In the genomic region with DNA sequence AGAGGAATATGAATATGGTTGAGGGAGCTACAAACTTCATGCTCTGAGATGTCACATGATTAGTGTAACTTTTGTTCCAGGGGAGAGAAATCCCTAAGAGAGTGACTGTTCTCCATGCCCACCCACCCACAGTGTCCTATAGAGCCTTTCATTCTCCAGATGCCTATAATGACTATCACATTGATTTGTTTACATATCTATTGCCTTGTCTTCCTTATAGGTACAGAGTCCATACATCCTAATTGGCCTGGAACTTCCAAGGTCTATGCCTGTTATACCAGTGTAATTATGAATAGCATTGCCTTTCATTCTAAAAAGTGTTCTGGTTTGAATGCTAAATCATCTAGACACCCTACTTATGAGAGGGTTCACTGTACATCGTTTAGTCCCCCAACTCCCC, we compare ENCODE assay signal across 7 cellular contexts.
"Had no signal": no experiment of that assay in that cellular context is flagged by ENCODE, and none has a peak within 500 bp of the region (broad histone marks: within the 10 kb centered on the region; RNA-seq: fewer than 3 reads in every experiment).

No MANE protein-coding gene starts in this region.

- H3K4me2 ChIP-seq: GM23338 had no signal

- H3K4me3 ChIP-seq: GM23338 had no signal

- ATAC-seq: GM23338 had no signal

- DNase-seq: H9, HCEC 1CT, KBM-7 had no signal

- H2AFZ ChIP-seq: GM23338 had no signal

- FAIRE-seq: H1, H54, HTR-8/SVneo had no signal
